8 cellular contexts compared by ENCODE assay signal in genomic region chr13:28136916-28137315, GRCh38. TPM values are rescaled to one million over a fixed set of nuclear protein-coding genes. Genes with fewer than 3 reads are reported as not detected.
DNase-seq lines count a peak whose midpoint lies in the region; ATAC-seq, FAIRE-seq and TF ChIP-seq lines count a peak whose summit lies in the region.

No MANE protein-coding gene starts in this region.

- H3K27me3 Mint-ChIP-seq in GM23338 (ENCODE audit: insufficient read depth, low read depth, poor library complexity): peaks cover 10% of the 10 kb centered on the region
- H3K27me3 Mint-ChIP-seq in activated naive CD8-positive, alpha-beta T cell: no peaks in the 10 kb centered on the region

- no peaks in the 10 kb centered on the region for H4K20me1 ChIP-seq in GM23338 (replicated peaks; ENCODE audit: insufficient read depth)

- peaks cover 23% of the 10 kb centered on the region for H3K4me1 Mint-ChIP-seq in GM23338
- H3K4me1 Mint-ChIP-seq in activated naive CD8-positive, alpha-beta T cell (ENCODE audit: low read depth): peaks cover 39% of the 10 kb centered on the region

- peak overlapping the region in 1 of 2 experiments; percentile 100; a peak in 3 of 6 replicates for H3K27ac ChIP-seq in A549
- H3K27ac ChIP-seq in GM23338 (ENCODE audit: low read depth): peak overlapping the region; percentile 99
- H3K27ac ChIP-seq in right lobe of liver: no peak overlapping the region

- peaks cover 2% of the 10 kb centered on the region; the same call in 1 of the 3 replicates for H3K36me3 Mint-ChIP-seq in GM23338 (ENCODE audit: low read depth)
- no peaks in the 10 kb centered on the region for H3K36me3 Mint-ChIP-seq in activated naive CD8-positive, alpha-beta T cell

- no peak for TF ChIP-seq EP300 in A549 (IDR thresholded peaks at IDR 0.05)

- FAIRE-seq in A549 (lab: Jason Lieb, UNC): no peak

- H3K27me3 ChIP-seq in GM23338 (ENCODE audit: insufficient read depth) (no peaks in the 10 kb centered on the region), right lobe of liver (no peaks in the 10 kb centered on the region)

- H3K9me3 Mint-ChIP-seq in GM23338: no peaks in the 10 kb centered on the region
- H3K9me3 Mint-ChIP-seq in activated naive CD8-positive, alpha-beta T cell (ENCODE audit: low read depth): no peaks in the 10 kb centered on the region

- H3K4me3 Mint-ChIP-seq in GM23338: peak overlapping the region; percentile 87
- H3K4me3 Mint-ChIP-seq in activated naive CD8-positive, alpha-beta T cell: peak overlapping the region; percentile 97

- H3K79me2 ChIP-seq in GM23338 (replicated peaks; ENCODE audit: insufficient read depth): peaks cover 38% of the 10 kb centered on the region

- H2AFZ ChIP-seq in GM23338: no peak overlapping the region

- H3K36me3 ChIP-seq in GM23338 (ENCODE audit: insufficient read depth) (no peaks in the 10 kb centered on the region), right lobe of liver (no peaks in the 10 kb centered on the region)

- no peaks in the 10 kb centered on the region for H3K9me2 ChIP-seq in GM23338 (ENCODE audit: insufficient read depth)

- WGBS in A549 (ENCODE audit: missing lambda C conversion rate): 61% methylated on average over 7 of the region's 7 CpGs
- WGBS in right lobe of liver (ENCODE audit: insufficient coverage, low coverage, low lambda C conversion rate, missing lambda C conversion rate): 44% methylated on average over 7 of the region's 7 CpGs

- POLR2A ChIA-PET in A549 (lab: Yijun Ruan, JAX): no interaction called here

- peak overlapping the region; percentile 94 for H3K27ac Mint-ChIP-seq in GM23338
- H3K27ac Mint-ChIP-seq in activated naive CD8-positive, alpha-beta T cell: peak overlapping the region; percentile 96

- TF ChIP-seq RAD21 in A549 (conservative IDR thresholded peaks at IDR 0.05 in 1 of 2, IDR thresholded peaks at IDR 0.05 in 1 of 2): no peak

- intact Hi-C loops in right lobe of liver (cut with DNase I): no loop called here

- H3K9me3 ChIP-seq in A549 (no peaks in the 10 kb centered on the region), right lobe of liver (no peaks in the 10 kb centered on the region)

- H3K4me2 ChIP-seq in A549 (peak overlapping the region; percentile 87), GM23338 (peak overlapping the region; percentile 95)

- TF ChIP-seq CTCF in A549 (IDR thresholded peaks at IDR 0.05) (no peak), GM23338 (conservative IDR thresholded peaks at IDR 0.05; ENCODE audit: low read depth in 2 of 2) (no peak), right lobe of liver (IDR thresholded peaks at IDR 0.05) (no peak)

- ATAC-seq in A549 (no peak), GM23338 (no peak), right lobe of liver (no peak), GM19328 (IDR thresholded peaks at IDR 0.05; ENCODE audit: unreplicated experiment) (no peak), HG02938 (IDR thresholded peaks at IDR 0.05; ENCODE audit: unreplicated experiment) (no peak), HG03159 (IDR thresholded peaks at IDR 0.05; ENCODE audit: unreplicated experiment) (no peak)

- no peak for DNase-seq in A549 (ENCODE audit: low read depth in 1 of 2, low spot score in 1 of 2)
- no peak for DNase-seq in GM23338 (ENCODE audit: low spot score)
- no peak for DNase-seq in right lobe of liver
- no peak for DNase-seq in AG20443 (ENCODE audit: low spot score)

- H3K4me3 ChIP-seq in A549 (peak overlapping the region; percentile 99), GM23338 (peak overlapping the region; percentile 90), right lobe of liver (peak overlapping the region in 2 of 3 donors; percentile 87 to 99)

- TF ChIP-seq POLR2A in A549 (IDR thresholded peaks at IDR 0.05; ENCODE audit: low read length) (no peak), right lobe of liver (IDR thresholded peaks at IDR 0.05) (no peak)

- CTCF ChIA-PET in A549 (lab: Yijun Ruan, JAX): no interaction called here

- H3K4me1 ChIP-seq in A549 (peaks cover 9% of the 10 kb centered on the region; the same call in 2 of the 3 replicates), GM23338 (ENCODE audit: insufficient read depth) (peaks cover 9% of the 10 kb centered on the region), right lobe of liver (peaks cover 0 to 10% (median 4%) of the 10 kb centered on the region in 4 donors)

- peaks cover 13% of the 10 kb centered on the region; the same call in 1 of the 2 replicates for H3F3A ChIP-seq in GM23338 (replicated peaks; ENCODE audit: low read depth)

TF ChIP-seq in A549, 52 proteins besides CTCF, POLR2A, EP300 and RAD21:
- TF ChIP-seq REST (IDR thresholded peaks at IDR 0.05) (no peak), ESRRA (IDR thresholded peaks at IDR 0.05; ENCODE audit: borderline replicate concordance, low read length) (no peak)
TF ChIP-seq in A549: peak in this region for 0.

TF ChIP-seq in GM23338, 12 proteins besides CTCF, POLR2A, EP300 and RAD21 (continues in another document):
- no peak for TF ChIP-seq JUNB (IDR thresholded peaks at IDR 0.05; ENCODE audit: unreplicated experiment)
- TF ChIP-seq REST (IDR thresholded peaks at IDR 0.05; ENCODE audit: unreplicated experiment): no peak
- no peak for TF ChIP-seq STAT1 (IDR thresholded peaks at IDR 0.05; ENCODE audit: unreplicated experiment)
- TF ChIP-seq, protein P1, sequence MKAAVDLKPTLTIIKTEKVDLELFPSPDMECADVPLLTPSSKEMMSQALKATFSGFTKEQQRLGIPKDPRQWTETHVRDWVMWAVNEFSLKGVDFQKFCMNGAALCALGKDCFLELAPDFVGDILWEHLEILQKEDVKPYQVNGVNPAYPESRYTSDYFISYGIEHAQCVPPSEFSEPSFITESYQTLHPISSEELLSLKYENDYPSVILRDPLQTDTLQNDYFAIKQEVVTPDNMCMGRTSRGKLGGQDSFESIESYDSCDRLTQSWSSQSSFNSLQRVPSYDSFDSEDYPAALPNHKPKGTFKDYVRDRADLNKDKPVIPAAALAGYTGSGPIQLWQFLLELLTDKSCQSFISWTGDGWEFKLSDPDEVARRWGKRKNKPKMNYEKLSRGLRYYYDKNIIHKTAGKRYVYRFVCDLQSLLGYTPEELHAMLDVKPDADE (IDR thresholded peaks at IDR 0.05): no peak
- no peak for TF ChIP-seq POLR2AphosphoS5 (IDR thresholded peaks at IDR 0.05; ENCODE audit: low read depth)

RNA-seq across cellular contexts. Expression of gene PAN3, which starts 1.4 kb away (rescaled TPM):
- polyA plus RNA-seq in A549 (2011; rRNA removed) (13.9 and 14.6 TPM in 2 replicates), A549 (2017; fragmentation: RNase III; extraction: RNeasy Plus Mini Kit Qiagen cat#74134 plus additional on column Dnase treatment) (5.9 to 6.6 TPM (median 6.2 TPM) in 3 replicates), GM23338 (2016; fragmentation: Nextera tagmentation; extraction: Ambion mirVana) (20.6 and 27.4 TPM in 2 replicates)
- polyA plus RNA-seq in A549 (2012; cell fraction: cytosol; rRNA removed): 2.1 and 3.1 TPM in 2 replicates
- 2.7 and 4.7 TPM in 2 replicates for polyA plus RNA-seq in A549 (2012; cell fraction: nucleus; rRNA removed)
- 23.1 and 24.3 TPM in 2 replicates for polyA minus RNA-seq in A549 (2011; rRNA and poly(A)+ RNA removed)
- total RNA-seq in GM23338 (2014; rRNA removed; shearing (Covaris generic)): 52.5 and 58.2 TPM in 2 replicates
- 10 to 100 TPM in 4 of 6 experiments, 1 to 10 TPM in 2; 7.0 to 12.5 (median 10.2) TPM for total RNA-seq in right lobe of liver

RNA-seq across cellular contexts. Expression of gene FLT3, which starts 36.5 kb away (rescaled TPM):
- polyA plus RNA-seq in A549 (2011; rRNA removed) (not detected in 2 replicates), A549 (2017; fragmentation: RNase III; extraction: RNeasy Plus Mini Kit Qiagen cat#74134 plus additional on column Dnase treatment) (not detected in 3 replicates), GM23338 (2016; fragmentation: Nextera tagmentation; extraction: Ambion mirVana) (0.23 and 0.44 TPM in 2 replicates)
- not detected in 2 replicates for polyA plus RNA-seq in A549 (2012; cell fraction: cytosol; rRNA removed)
- not detected in 2 replicates for polyA plus RNA-seq in A549 (2012; cell fraction: nucleus; rRNA removed)
- polyA minus RNA-seq in A549 (2011; rRNA and poly(A)+ RNA removed): not detected in 2 replicates
- total RNA-seq in GM23338 (2014; rRNA removed; shearing (Covaris generic)): 0.17 and 0.66 TPM in 2 replicates
- total RNA-seq in right lobe of liver: under 1 TPM; 0.04 to 0.74 (median 0.24) TPM
